In genomic region chr12:89709157-89709993, GRCh38 we compare ENCODE assay signal across 1 cellular context.
A peak's percentile ranks its signal among the peaks of the same experiment; 100 is the strongest.
TF ChIP-seq lines count a peak whose summit lies in the region.

No MANE protein-coding gene starts in this region.

TF ChIP-seq in K562, 482 proteins besides CTCF, POLR2A, EP300 and RAD21 (continued from another document and continues in another):
- TF ChIP-seq ZNF707 (CRISPR knock-in tag; conservative IDR thresholded peaks at IDR 0.05) = no peak
- TF ChIP-seq CUX1 (CRISPR knock-in tag; IDR thresholded peaks at IDR 0.05) = no peak
- peak; percentile 15 for TF ChIP-seq PCBP2 (IDR thresholded peaks at IDR 0.05; ENCODE audit: low read depth, low read length, poor library complexity, severe bottlenecking)
- no peak for TF ChIP-seq ZBTB49 (CRISPR knock-in tag; IDR thresholded peaks at IDR 0.05; ENCODE audit: borderline replicate concordance)
- TF ChIP-seq THRAP3 (IDR thresholded peaks at IDR 0.05; ENCODE audit: borderline replicate concordance) = no peak
- no peak for TF ChIP-seq ZBTB40 (IDR thresholded peaks at IDR 0.05)
- TF ChIP-seq ZBTB40 (CRISPR knock-in tag; IDR thresholded peaks at IDR 0.05) = no peak
- no peak for TF ChIP-seq CBX3 (IDR thresholded peaks at IDR 0.05; ENCODE audit: borderline replicate concordance in 1 of 2, low read length in 2 of 2)
- TF ChIP-seq DACH1 (IDR thresholded peaks at IDR 0.05; ENCODE audit: partially characterized antibody) = peak; percentile 51
- TF ChIP-seq ZSCAN32 (CRISPR knock-in tag; IDR thresholded peaks at IDR 0.05) = no peak
- TF ChIP-seq ZNF224 (CRISPR knock-in tag; IDR thresholded peaks at IDR 0.05) = no peak
- no peak for TF ChIP-seq XRCC5 (IDR thresholded peaks at IDR 0.05; ENCODE audit: low read depth, low read length)
- no peak; the same call in 1 of the 2 replicates for TF ChIP-seq GATAD2B (IDR thresholded peaks at IDR 0.05; ENCODE audit: borderline replicate concordance)
- TF ChIP-seq NCOA4 (IDR thresholded peaks at IDR 0.05; ENCODE audit: partially characterized antibody) = no peak
- TF ChIP-seq SNRNP70 (optimal IDR thresholded peaks at IDR 0.05; ENCODE audit: low read depth, low read length) = no peak
- no peak for TF ChIP-seq DLX4 (CRISPR knock-in tag; IDR thresholded peaks at IDR 0.05)
- no peak; a peak in 1 of 4 replicates for TF ChIP-seq FOXA3 (CRISPR knock-in tag; conservative IDR thresholded peaks at IDR 0.05 in 1 of 2, IDR thresholded peaks at IDR 0.05 in 1 of 2)
- TF ChIP-seq GATAD2A (IDR thresholded peaks at IDR 0.05) = no peak
- no peak for TF ChIP-seq SETDB1 (IDR thresholded peaks at IDR 0.05; ENCODE audit: low read length)
- TF ChIP-seq TGIF2 (CRISPR knock-in tag; IDR thresholded peaks at IDR 0.05) = peak; percentile 81; the same call in 1 of the 2 replicates
- no peak for TF ChIP-seq HDAC3 (IDR thresholded peaks at IDR 0.05; ENCODE audit: borderline replicate concordance, partially characterized antibody)
- TF ChIP-seq NR2C1 (IDR thresholded peaks at IDR 0.05) = no peak
- TF ChIP-seq NR2C1 (tag; IDR thresholded peaks at IDR 0.05) = no peak
- no peak for TF ChIP-seq ZNF408 (CRISPR knock-in tag; IDR thresholded peaks at IDR 0.05; ENCODE audit: low read depth)
- no peak for TF ChIP-seq CREB3 (tag; conservative IDR thresholded peaks at IDR 0.05; ENCODE audit: low read depth)
- peak; percentile 74; the same call in 1 of the 2 replicates for TF ChIP-seq PATZ1 (CRISPR knock-in tag; IDR thresholded peaks at IDR 0.05; ENCODE audit: borderline replicate concordance)
- no peak for TF ChIP-seq SRSF1 (IDR thresholded peaks at IDR 0.05; ENCODE audit: low read depth, low read length)
- no peak for TF ChIP-seq HSF4 (CRISPR knock-in tag; IDR thresholded peaks at IDR 0.05; ENCODE audit: borderline replicate concordance)
- TF ChIP-seq ZNF431 (CRISPR knock-in tag; IDR thresholded peaks at IDR 0.05) = 0 out of 2 replicates have a peak, but pooled peaks have one; percentile 6
- TF ChIP-seq ZNF232 (CRISPR knock-in tag; IDR thresholded peaks at IDR 0.05) = no peak
- TF ChIP-seq ZNF316 (IDR thresholded peaks at IDR 0.05) = no peak
- TF ChIP-seq CHAMP1 (IDR thresholded peaks at IDR 0.05) = no peak
- no peak for TF ChIP-seq SAFB (IDR thresholded peaks at IDR 0.05; ENCODE audit: borderline replicate concordance, low read depth, low read length)
- 0 out of 2 replicates have a peak, but pooled peaks have one; percentile 14 for TF ChIP-seq TCF3 (CRISPR knock-in tag; IDR thresholded peaks at IDR 0.05)
- TF ChIP-seq ZBTB9 (CRISPR knock-in tag; IDR thresholded peaks at IDR 0.05) = 0 out of 2 replicates have a peak, but pooled peaks have one; percentile 47
